Comparison of ENCODE assay signal across 19 cellular contexts in the genomic region with DNA sequence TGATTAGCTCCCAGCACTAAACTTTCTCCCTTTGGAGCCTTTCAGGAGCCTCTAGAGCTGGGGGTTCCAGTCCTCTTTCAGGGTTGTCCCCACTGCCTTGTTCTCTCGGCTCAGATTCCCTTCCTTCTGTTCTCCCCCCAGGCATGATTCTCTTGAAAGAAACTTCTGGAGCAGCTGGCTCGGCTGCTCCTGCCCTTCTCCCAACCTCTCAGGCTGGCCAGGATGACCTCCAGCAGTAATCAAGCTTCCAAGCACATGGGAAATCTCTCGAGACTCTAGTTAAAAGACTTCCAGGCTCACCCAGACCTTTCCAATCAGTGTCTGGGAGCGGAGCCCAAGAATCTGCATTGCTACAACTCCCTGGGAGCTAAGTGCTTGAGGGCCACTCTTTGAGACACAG. TPM values are rescaled to one million over a fixed set of nuclear protein-coding genes. Genes with fewer than 3 reads are reported as not detected.
DNase-seq lines count a peak whose midpoint lies in the region; ATAC-seq and TF ChIP-seq lines count a peak whose summit lies in the region.
"Had no signal": no experiment of that assay in that cellular context is flagged by ENCODE, and none has a peak within 500 bp of the region (broad histone marks: within the 10 kb centered on the region; RNA-seq: fewer than 3 reads in every experiment).

No MANE protein-coding gene starts in this region.

- no peak overlapping the region for H3K4me3 Mint-ChIP-seq in activated CD8-positive, alpha-beta T cell treated with anti-CD3 and anti-CD28 coated beads for 36 hours

- no peaks in the 10 kb centered on the region for H3K36me3 Mint-ChIP-seq in activated CD8-positive, alpha-beta T cell treated with anti-CD3 and anti-CD28 coated beads for 36 hours (ENCODE audit: low read depth)

- H3K4me1 ChIP-seq in suprapubic skin (peaks cover 33% of the 10 kb centered on the region), colonic mucosa (peaks cover 14% of the 10 kb centered on the region)

- TF ChIP-seq CTCF in suprapubic skin (IDR thresholded peaks at IDR 0.05) (no peak), colonic mucosa (IDR thresholded peaks at IDR 0.05) (no peak)
- no peak for TF ChIP-seq CTCF in activated CD8-positive, alpha-beta T cell treated with anti-CD3 and anti-CD28 coated beads for 36 hours (IDR thresholded peaks at IDR 0.05)

- H3K36me3 ChIP-seq in suprapubic skin (no peaks in the 10 kb centered on the region), colonic mucosa (no peaks in the 10 kb centered on the region)

- H3K4me1 Mint-ChIP-seq in activated CD8-positive, alpha-beta T cell treated with anti-CD3 and anti-CD28 coated beads for 36 hours (ENCODE audit: low read depth), result peaks cover 14% of the 10 kb centered on the region

- H3K27ac Mint-ChIP-seq in activated CD8-positive, alpha-beta T cell treated with anti-CD3 and anti-CD28 coated beads for 36 hours, result no peak overlapping the region

- H3K27ac ChIP-seq in suprapubic skin, result no peak overlapping the region
- H3K27ac ChIP-seq in colonic mucosa, result no peak overlapping the region

- intact Hi-C loops in colonic mucosa (cut with DNase I), result no loop called here
- intact Hi-C loops in activated CD8-positive, alpha-beta T cell treated with anti-CD3 and anti-CD28 coated beads for 36 hours (cut with micrococcal nuclease), result loop anchor here (1.0 to 10.0 kb wide), 2 partner anchors 8 to 314 kb away; no protein-coding TSS in a partner anchor

- DNase-seq in NCI-H748 (lab: John Stamatoyannopoulos, UW; ENCODE audit: unreplicated experiment), result peak; percentile 49
- DNase-seq in NCI-H748 treated with DMSO at 0.1 percent for 48 hours (lab: John Stamatoyannopoulos, UW), result no peak
- DNase-seq in NCI-H69 (lab: John Stamatoyannopoulos, UW), result peak; percentile 42
- DNase-seq in mesenteric fat pad (ENCODE audit: low spot score), result peak; percentile 20
- peak; percentile 24 to 26 for DNase-seq in suprapubic skin (ENCODE audit: low spot score in 2 of 2)
- DNase-seq in colonic mucosa, result no peak
- DNase-seq in activated CD8-positive, alpha-beta T cell treated with anti-CD3 and anti-CD28 coated beads for 36 hours, result no peak
- DNase-seq: C1 segment of cervical spinal cord, DMS 273 treated with DMSO at 0.1 percent for 48 hours, GF-D8, GOT3, KG1, NCI-H1694 treated with DMSO at 0.1 percent for 48 hours, NCI-H2107, NCI-H2227 treated with DMSO at 0.1 percent for 48 hours, NCI-H526 treated with DMSO at 0.1 percent for 48 hours, OCI-M1 had no signal

- 63% methylated on average over 4 of the region's 4 CpGs for WGBS in suprapubic skin

- H3K27me3 ChIP-seq in suprapubic skin (peaks cover 60% of the 10 kb centered on the region), colonic mucosa (peaks cover 29% of the 10 kb centered on the region)

- peaks cover 2% of the 10 kb centered on the region for H3K27me3 Mint-ChIP-seq in activated CD8-positive, alpha-beta T cell treated with anti-CD3 and anti-CD28 coated beads for 36 hours

- ATAC-seq in activated CD8-positive, alpha-beta T cell treated with anti-CD3 and anti-CD28 coated beads for 36 hours, result no peak
- no peak for ATAC-seq in HG02884 (IDR thresholded peaks at IDR 0.05; ENCODE audit: unreplicated experiment)

- H3K9me3 ChIP-seq in suprapubic skin (no peaks in the 10 kb centered on the region), colonic mucosa (no peaks in the 10 kb centered on the region)

- TF ChIP-seq EP300 in suprapubic skin (IDR thresholded peaks at IDR 0.05), result no peak

- no peak overlapping the region for H3K9ac ChIP-seq in colonic mucosa (ENCODE audit: low read depth in 2 of 2, low read length in 2 of 2)

- H3K9me3 Mint-ChIP-seq in activated CD8-positive, alpha-beta T cell treated with anti-CD3 and anti-CD28 coated beads for 36 hours, result no peaks in the 10 kb centered on the region

- no peak for TF ChIP-seq POLR2A in suprapubic skin (IDR thresholded peaks at IDR 0.05)

- POLR2A ChIA-PET in activated CD8-positive, alpha-beta T cell treated with anti-CD3 and anti-CD28 coated beads for 36 hours (lab: Charles Lee), result interaction anchor here (1.0 to 1.1 kb wide), 2 partner anchors 23 to 55 kb away, joined by 3 read pairs; no protein-coding TSS in a partner anchor

- CTCF ChIA-PET in activated CD8-positive, alpha-beta T cell treated with anti-CD3 and anti-CD28 coated beads for 36 hours (lab: Charles Lee), result interaction anchor here (1.0 to 1.4 kb wide), 2 partner anchors 12 to 47 kb away, joined by 3 to 4 read pairs; no protein-coding TSS in a partner anchor

- H3K4me3 ChIP-seq in suprapubic skin (no peak overlapping the region), colonic mucosa (no peak overlapping the region)

RNA-seq across cellular contexts. Expression of gene SDK2, which starts 3.6 kb away (rescaled TPM):
- total RNA-seq in mesenteric fat pad (0.84 TPM), suprapubic skin (1 to 10 TPM; 1.4 to 6.8 (median 3.3) TPM), colonic mucosa (1 to 10 TPM in 1 of 2 donors, under 1 TPM in 1; 0.94 to 1.2 TPM)
- total RNA-seq in activated CD8-positive, alpha-beta T cell treated with anti-CD3 and anti-CD28 coated beads for 36 hours, result 1 to 10 TPM; 3.2 to 3.3 TPM
- total RNA-seq: MCF 10A had no signal

Comparison
In these comparisons a context has a peak if more than half of its experiments do, and no peak if none do; other contexts are left out.
1. DNase-seq: peak in NCI-H748 (single experiment), NCI-H69 (single experiment), mesenteric fat pad (single experiment) and suprapubic skin (2 of 2); none in NCI-H748 treated with DMSO at 0.1 percent for 48 hours (single experiment), colonic mucosa (single experiment) and activated CD8-positive, alpha-beta T cell treated with anti-CD3 and anti-CD28 coated beads for 36 hours (single experiment).